ENCODE assay signal across 1 cellular context in genomic region chr22:35177811-35178210, GRCh38.
TF ChIP-seq lines count a peak whose summit lies in the region.

No MANE protein-coding gene starts in this region.

TF ChIP-seq in HepG2, 621 proteins besides CTCF, POLR2A, EP300 and RAD21 (continued from another document):
- TF ChIP-seq ZNF574 (CRISPR knock-in tag; IDR thresholded peaks at IDR 0.05), result no peak
- TF ChIP-seq TARDBP (CRISPR knock-in tag; IDR thresholded peaks at IDR 0.05), result no peak
- no peak for TF ChIP-seq PAXIP1 (CRISPR knock-in tag; conservative IDR thresholded peaks at IDR 0.05)
- TF ChIP-seq TCF12 (IDR thresholded peaks at IDR 0.05), result no peak
- no peak for TF ChIP-seq TCF12 (CRISPR knock-in tag; IDR thresholded peaks at IDR 0.05)
- TF ChIP-seq ISX (CRISPR knock-in tag; conservative IDR thresholded peaks at IDR 0.05), result no peak
- TF ChIP-seq NFYB (CRISPR knock-in tag; IDR thresholded peaks at IDR 0.05), result no peak
- TF ChIP-seq ZUFSP (CRISPR knock-in tag; IDR thresholded peaks at IDR 0.05; ENCODE audit: borderline replicate concordance), result no peak
- no peak for TF ChIP-seq PBX3 (CRISPR knock-in tag; IDR thresholded peaks at IDR 0.05; ENCODE audit: borderline replicate concordance)
- TF ChIP-seq ZBTB40 (IDR thresholded peaks at IDR 0.05), result no peak
- no peak for TF ChIP-seq ZBTB40 (CRISPR knock-in tag; IDR thresholded peaks at IDR 0.05)
- TF ChIP-seq THAP7 (CRISPR knock-in tag; IDR thresholded peaks at IDR 0.05), result no peak
- TF ChIP-seq ZNF772 (CRISPR knock-in tag; IDR thresholded peaks at IDR 0.05), result no peak
- no peak for TF ChIP-seq ERF (CRISPR knock-in tag; IDR thresholded peaks at IDR 0.05)
- TF ChIP-seq DMAP1 (CRISPR knock-in tag; IDR thresholded peaks at IDR 0.05), result no peak
- no peak for TF ChIP-seq TSC22D2 (CRISPR knock-in tag; IDR thresholded peaks at IDR 0.05; ENCODE audit: borderline replicate concordance)
- no peak for TF ChIP-seq MXD1 (CRISPR knock-in tag; IDR thresholded peaks at IDR 0.05)
- TF ChIP-seq ZC3H4 (CRISPR knock-in tag; IDR thresholded peaks at IDR 0.05; ENCODE audit: borderline replicate concordance), result no peak
